In genomic region chr6:150580489-150580888, GRCh38 we compare ENCODE assay signal across 22 cellular contexts. TPM values are rescaled to one million over a fixed set of nuclear protein-coding genes. Genes with fewer than 3 reads are reported as not detected.
DNase-seq lines count a peak whose midpoint lies in the region; ATAC-seq, FAIRE-seq and TF ChIP-seq lines count a peak whose summit lies in the region.
"Had no signal": no experiment of that assay in that cellular context is flagged by ENCODE, and none has a peak within 500 bp of the region (broad histone marks: within the 10 kb centered on the region; RNA-seq: fewer than 3 reads in every experiment).

No MANE protein-coding gene starts in this region.

- ATAC-seq in Right ventricle myocardium superior (ENCODE audit: poor library complexity) (peak; percentile 8), heart left ventricle (no peak), aorta (ENCODE audit: low FRiP score) (peak; percentile 6), HG02571 (IDR thresholded peaks at IDR 0.05; ENCODE audit: unreplicated experiment) (no peak)
- ATAC-seq: A549; CD8-positive, alpha-beta T cell had no signal

- H3K27ac ChIP-seq in heart left ventricle (no peak overlapping the region), HEK293 (ENCODE audit: extremely low read depth, low read depth, low read length) (no peak overlapping the region), aorta (ENCODE audit: low read depth in 1 of 2, low read length in 2 of 2) (no peak overlapping the region)
- H3K27ac ChIP-seq: 22Rv1; A549; BLaER1 treated with 17β-estradiol and CSF1 and Interleukin-3, amounts not matched to agents 10 nM and 100 nM; C4-2B had no signal

- no peak for DNase-seq in Right ventricle myocardium superior
- no peak for DNase-seq in heart left ventricle
- DNase-seq in bronchial epithelial cell (ENCODE audit: low read depth): no peak
- DNase-seq in aorta: no peak
- DNase-seq in kidney glomerular epithelial cell (lab: John Stamatoyannopoulos, UW): no peak
- DNase-seq: AML-193; Caco-2; Calu3; CD4-positive, alpha-beta T cell; CD8-positive, alpha-beta T cell; DMS79 treated with DMSO at 0.1 percent for 48 hours; GF-D8 had no signal

- CTCF ChIA-PET in HEK293 (lab: Yijun Ruan, JAX): interaction anchor here (0.7 to 1.6 kb wide), 3 partner anchors 53 to 494 kb away, joined by 3 to 5 read pairs (median 4); no protein-coding TSS in a partner anchor

- intact Hi-C loops in Right ventricle myocardium superior (cut with DNase I) (no loop called here), heart left ventricle (cut with DNase I) (no loop called here), aorta (cut with DNase I) (no loop called here)

- no peak overlapping the region for H3K4me3 ChIP-seq in heart left ventricle
- H3K4me3 ChIP-seq in HEK293 (ENCODE audit: low read depth, low read length): no peak overlapping the region
- H3K4me3 ChIP-seq in bronchial epithelial cell (ENCODE audit: low read depth, low read length): no peak overlapping the region
- H3K4me3 ChIP-seq in aorta (ENCODE audit: low read length in 2 of 2): no peak overlapping the region
- H3K4me3 ChIP-seq: A549; BLaER1 treated with 17β-estradiol and CSF1 and Interleukin-3, amounts not matched to agents 10 nM and 100 nM had no signal

- H3K36me3 ChIP-seq in heart left ventricle: no peaks in the 10 kb centered on the region
- H3K36me3 ChIP-seq in HEK293 (ENCODE audit: control insufficient read depth in 2 of 2, insufficient read depth in 1 of 2, low read length in 2 of 2): no peaks in the 10 kb centered on the region
- no peaks in the 10 kb centered on the region for H3K36me3 ChIP-seq in bronchial epithelial cell (ENCODE audit: control insufficient read depth, insufficient read depth, low read length)
- no peaks in the 10 kb centered on the region for H3K36me3 ChIP-seq in aorta (ENCODE audit: control insufficient read depth in 1 of 2, insufficient read depth in 2 of 2, low read length in 1 of 2)
- H3K36me3 ChIP-seq: BLaER1 treated with 17β-estradiol and CSF1 and Interleukin-3, amounts not matched to agents 10 nM and 100 nM had no signal

- no peaks in the 10 kb centered on the region for H3K27me3 ChIP-seq in heart left ventricle
- no peaks in the 10 kb centered on the region for H3K27me3 ChIP-seq in bronchial epithelial cell (ENCODE audit: control insufficient read depth, insufficient read depth, low read length)
- H3K27me3 ChIP-seq in aorta (ENCODE audit: control insufficient read depth in 1 of 2, insufficient read depth in 2 of 2, low read length in 1 of 2): no peaks in the 10 kb centered on the region

- FAIRE-seq in bronchial epithelial cell (lab: Jason Lieb, UNC): peak; percentile 50
- FAIRE-seq: A549, D721Med, G401.6, GM12891, GM19239 had no signal

- 97 to 99% (median 98%) methylated on average over 2 of the region's 2 CpGs for WGBS in heart left ventricle, 4 donors
- 75 to 77% methylated on average over 2 of the region's 2 CpGs for WGBS in aorta, 2 donors

- TF ChIP-seq CTCF in heart left ventricle (IDR thresholded peaks at IDR 0.05) (no peak), HEK293 (tag by site-specific recombination; IDR thresholded peaks at IDR 0.05) (no peak), bronchial epithelial cell (IDR thresholded peaks at IDR 0.05; ENCODE audit: insufficient read depth, low read length, severe bottlenecking) (no peak)

- POLR2A ChIA-PET in HEK293 (lab: Yijun Ruan, JAX): interaction anchor here (0.8 kb wide), 1 partner anchor 170 kb away, joined by 3 read pairs; no protein-coding TSS in a partner anchor

- TF ChIP-seq POLR2A in heart left ventricle (IDR thresholded peaks at IDR 0.05): no peak

- H3K9me3 ChIP-seq in heart left ventricle (no peaks in the 10 kb centered on the region), HEK293 (ENCODE audit: control insufficient read depth, insufficient read depth, low read depth, low read length) (no peaks in the 10 kb centered on the region), aorta (ENCODE audit: control insufficient read depth, low read length) (no peaks in the 10 kb centered on the region)
- H3K9me3 ChIP-seq: A549; BLaER1 treated with 17β-estradiol and CSF1 and Interleukin-3, amounts not matched to agents 10 nM and 100 nM; Caco-2 had no signal

- H3K4me1 ChIP-seq in heart left ventricle: peaks cover 0 to 6% (median 0%) of the 10 kb centered on the region in 12 donors
- peaks cover 7% of the 10 kb centered on the region for H3K4me1 ChIP-seq in HEK293 (ENCODE audit: control insufficient read depth, insufficient read depth, low read length)
- H3K4me1 ChIP-seq in aorta (ENCODE audit: control insufficient read depth in 1 of 2, insufficient read depth in 2 of 2, low read length in 2 of 2): no peaks in the 10 kb centered on the region
- H3K4me1 ChIP-seq: A549, Caco-2 had no signal

TF ChIP-seq in HEK293, 187 proteins besides CTCF, POLR2A, EP300 and RAD21 (continues in another document):
- TF ChIP-seq, protein P1, sequence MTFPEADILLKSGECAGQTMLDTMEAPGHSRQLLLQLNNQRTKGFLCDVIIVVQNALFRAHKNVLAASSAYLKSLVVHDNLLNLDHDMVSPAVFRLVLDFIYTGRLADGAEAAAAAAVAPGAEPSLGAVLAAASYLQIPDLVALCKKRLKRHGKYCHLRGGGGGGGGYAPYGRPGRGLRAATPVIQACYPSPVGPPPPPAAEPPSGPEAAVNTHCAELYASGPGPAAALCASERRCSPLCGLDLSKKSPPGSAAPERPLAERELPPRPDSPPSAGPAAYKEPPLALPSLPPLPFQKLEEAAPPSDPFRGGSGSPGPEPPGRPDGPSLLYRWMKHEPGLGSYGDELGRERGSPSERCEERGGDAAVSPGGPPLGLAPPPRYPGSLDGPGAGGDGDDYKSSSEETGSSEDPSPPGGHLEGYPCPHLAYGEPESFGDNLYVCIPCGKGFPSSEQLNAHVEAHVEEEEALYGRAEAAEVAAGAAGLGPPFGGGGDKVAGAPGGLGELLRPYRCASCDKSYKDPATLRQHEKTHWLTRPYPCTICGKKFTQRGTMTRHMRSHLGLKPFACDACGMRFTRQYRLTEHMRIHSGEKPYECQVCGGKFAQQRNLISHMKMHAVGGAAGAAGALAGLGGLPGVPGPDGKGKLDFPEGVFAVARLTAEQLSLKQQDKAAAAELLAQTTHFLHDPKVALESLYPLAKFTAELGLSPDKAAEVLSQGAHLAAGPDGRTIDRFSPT (tag by site-specific recombination; IDR thresholded peaks at IDR 0.05): no peak
- TF ChIP-seq ZNF248 (tag by site-specific recombination; IDR thresholded peaks at IDR 0.05) (no peak), ZNF239 (tag by site-specific recombination; IDR thresholded peaks at IDR 0.05) (no peak), ZNF660 (tag by site-specific recombination; IDR thresholded peaks at IDR 0.05) (no peak), OSR2 (tag by site-specific recombination; IDR thresholded peaks at IDR 0.05) (no peak), GFI1B (tag by site-specific recombination; IDR thresholded peaks at IDR 0.05) (no peak), ZBTB26 (tag by site-specific recombination; optimal IDR thresholded peaks at IDR 0.05) (no peak), ZNF184 (tag by site-specific recombination; IDR thresholded peaks at IDR 0.05) (no peak), ZNF23 (tag by site-specific recombination; IDR thresholded peaks at IDR 0.05; ENCODE audit: borderline replicate concordance) (no peak), ZNF26 (tag by site-specific recombination; IDR thresholded peaks at IDR 0.05) (no peak), ZNF664 (tag by site-specific recombination; IDR thresholded peaks at IDR 0.05) (0 out of 2 replicates have a peak, but pooled peaks have one; percentile 47)
- TF ChIP-seq, protein P2, sequence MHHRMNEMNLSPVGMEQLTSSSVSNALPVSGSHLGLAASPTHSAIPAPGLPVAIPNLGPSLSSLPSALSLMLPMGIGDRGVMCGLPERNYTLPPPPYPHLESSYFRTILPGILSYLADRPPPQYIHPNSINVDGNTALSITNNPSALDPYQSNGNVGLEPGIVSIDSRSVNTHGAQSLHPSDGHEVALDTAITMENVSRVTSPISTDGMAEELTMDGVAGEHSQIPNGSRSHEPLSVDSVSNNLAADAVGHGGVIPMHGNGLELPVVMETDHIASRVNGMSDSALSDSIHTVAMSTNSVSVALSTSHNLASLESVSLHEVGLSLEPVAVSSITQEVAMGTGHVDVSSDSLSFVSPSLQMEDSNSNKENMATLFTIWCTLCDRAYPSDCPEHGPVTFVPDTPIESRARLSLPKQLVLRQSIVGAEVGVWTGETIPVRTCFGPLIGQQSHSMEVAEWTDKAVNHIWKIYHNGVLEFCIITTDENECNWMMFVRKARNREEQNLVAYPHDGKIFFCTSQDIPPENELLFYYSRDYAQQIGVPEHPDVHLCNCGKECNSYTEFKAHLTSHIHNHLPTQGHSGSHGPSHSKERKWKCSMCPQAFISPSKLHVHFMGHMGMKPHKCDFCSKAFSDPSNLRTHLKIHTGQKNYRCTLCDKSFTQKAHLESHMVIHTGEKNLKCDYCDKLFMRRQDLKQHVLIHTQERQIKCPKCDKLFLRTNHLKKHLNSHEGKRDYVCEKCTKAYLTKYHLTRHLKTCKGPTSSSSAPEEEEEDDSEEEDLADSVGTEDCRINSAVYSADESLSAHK (tag by site-specific recombination; IDR thresholded peaks at IDR 0.05): no peak

RNA-seq across cellular contexts. Expression of gene PLEKHG1, which starts 19.2 kb away (rescaled TPM):
- total RNA-seq in Right ventricle myocardium superior (7.3 TPM), heart left ventricle (10 to 100 TPM in 6 of 9 donors, 1 to 10 TPM in 3; 6.1 to 27.0 (median 11.8) TPM), bronchial epithelial cell (10.5 and 26.2 TPM in 2 replicates), aorta (10 to 100 TPM; 36.2 to 62.7 TPM)
- polyA plus RNA-seq in heart left ventricle (1 to 10 TPM; 2.2 to 5.3 TPM), aorta (1 to 10 TPM; 1.6 to 1.9 TPM)

Comparison
In these comparisons a context has a peak if more than half of its experiments do, and no peak if none do; other contexts are left out.
1. ATAC-seq: peak in Right ventricle myocardium superior (single experiment) and aorta (single experiment); none in heart left ventricle (0 of 4) and HG02571 (single experiment).